ENCODE assay signal across 29 cellular contexts in genomic region chr10:131880016-131880590, GRCh38.
"Had no signal": no experiment of that assay in that cellular context is flagged by ENCODE, and none has a peak within 500 bp of the region (broad histone marks: within the 10 kb centered on the region; RNA-seq: fewer than 3 reads in every experiment).

No MANE protein-coding gene starts in this region.

- H3K4me3 ChIP-seq: esophagus squamous epithelium, heart right ventricle, mucosa of descending colon, neural progenitor cell, psoas muscle, smooth muscle cell, stomach, thyroid gland, vagina had no signal

- H3K4me1 ChIP-seq: psoas muscle, vagina had no signal

- H3K9ac ChIP-seq: neural progenitor cell had no signal

- DNase-seq: cortex of kidney; effector memory CD8-positive, alpha-beta T cell; erythroblast; esophagus squamous epithelium; foreskin melanocyte; glutamatergic neuron; heart right ventricle; hypothalamus; immature natural killer cell; islet precursor cell; left ventricle myocardium superior; mesenchymal stem cell; mucosa of descending colon; naive B cell; nucleus accumbens; psoas muscle; stimulated activated CD4-positive, alpha-beta T cell treated with anti-CD3 and anti-CD28 coated beads, Interleukin-2, amount 100 ng/mL, for 24 hours; stimulated activated CD4-positive, alpha-beta T cell treated with anti-CD3 and anti-CD28 coated beads, Interleukin-4, amount 100 ng/mL, for 24 hours; stimulated activated naive CD4-positive, alpha-beta T cell treated with Interleukin-2 at 50 U/mL for 16 hours; stomach; thyroid gland; trophoblast cell had no signal

- H3K9me3 Mint-ChIP-seq: effector memory CD8-positive, alpha-beta T cell; stimulated activated effector memory CD8-positive, alpha-beta T cell treated with anti-CD3 and anti-CD28 coated beads, Interleukin-12 subunit alpha, Interleukin-12 subunit beta, amount 100 ng/mL, for 72 hours had no signal

- H3K27ac ChIP-seq: esophagus squamous epithelium, heart right ventricle, neural progenitor cell, psoas muscle, stomach, thyroid gland, vagina had no signal

- H3K9me3 ChIP-seq: esophagus squamous epithelium, mucosa of descending colon, psoas muscle, thyroid gland, vagina had no signal

- ATAC-seq: effector memory CD8-positive, alpha-beta T cell; left ventricle myocardium superior; mucosa of descending colon; psoas muscle; stimulated activated effector memory CD8-positive, alpha-beta T cell treated with anti-CD3 and anti-CD28 coated beads, Interleukin-12 subunit alpha, Interleukin-12 subunit beta, amount 100 ng/mL, for 72 hours had no signal

- H3K27me3 ChIP-seq: neural progenitor cell, thyroid gland, vagina had no signal

- H3K4me2 ChIP-seq: neural progenitor cell, smooth muscle cell had no signal

- H3K27ac Mint-ChIP-seq: effector memory CD8-positive, alpha-beta T cell; mesothelial cell of epicardium; naive B cell; nephron; neural progenitor cell; stimulated activated effector memory CD8-positive, alpha-beta T cell treated with anti-CD3 and anti-CD28 coated beads, Interleukin-12 subunit alpha, Interleukin-12 subunit beta, amount 100 ng/mL, for 72 hours had no signal

- H3K36me3 ChIP-seq: esophagus squamous epithelium, heart right ventricle, neural progenitor cell, stomach, thyroid gland, vagina had no signal

- H3K4me1 Mint-ChIP-seq: immature natural killer cell; mesothelial cell of epicardium; naive B cell; nephron; stimulated activated effector memory CD8-positive, alpha-beta T cell treated with anti-CD3 and anti-CD28 coated beads, Interleukin-12 subunit alpha, Interleukin-12 subunit beta, amount 100 ng/mL, for 72 hours had no signal

- H3K4me3 Mint-ChIP-seq: effector memory CD8-positive, alpha-beta T cell; immature natural killer cell; mesothelial cell of epicardium; nephron; neural progenitor cell; stimulated activated effector memory CD8-positive, alpha-beta T cell treated with anti-CD3 and anti-CD28 coated beads, Interleukin-12 subunit alpha, Interleukin-12 subunit beta, amount 100 ng/mL, for 72 hours had no signal

- FAIRE-seq: endometrium had no signal

- H2AFZ ChIP-seq: neural progenitor cell had no signal

- H3K36me3 Mint-ChIP-seq: mesothelial cell of epicardium; naive B cell; stimulated activated effector memory CD8-positive, alpha-beta T cell treated with anti-CD3 and anti-CD28 coated beads, Interleukin-12 subunit alpha, Interleukin-12 subunit beta, amount 100 ng/mL, for 72 hours had no signal
